In genomic region chr7:35691827-35692307, GRCh38 we compare ENCODE assay signal across 1 cellular context.
TF ChIP-seq lines count a peak whose summit lies in the region.

No MANE protein-coding gene starts in this region.

TF ChIP-seq in K562, 482 proteins besides CTCF, POLR2A, EP300 and RAD21 (continued from another document and continues in another):
- no peak for TF ChIP-seq ATF1 (CRISPR knock-in tag; IDR thresholded peaks at IDR 0.05)
- peak; percentile 11; the same call in 1 of the 2 replicates for TF ChIP-seq ATF1 (tag; IDR thresholded peaks at IDR 0.05)
- TF ChIP-seq CBFA2T3 (IDR thresholded peaks at IDR 0.05), result peak; percentile 81
- no peak for TF ChIP-seq RB1 (IDR thresholded peaks at IDR 0.05; ENCODE audit: low read depth)
- no peak for TF ChIP-seq DNMT1 (IDR thresholded peaks at IDR 0.05)
- peak; percentile 68 for TF ChIP-seq TEAD4 (IDR thresholded peaks at IDR 0.05; ENCODE audit: low read length)
- TF ChIP-seq TEAD4 (CRISPR knock-in tag; IDR thresholded peaks at IDR 0.05; ENCODE audit: borderline replicate concordance), result no peak
- no peak for TF ChIP-seq ZNF165 (CRISPR knock-in tag; IDR thresholded peaks at IDR 0.05; ENCODE audit: borderline replicate concordance)
- peak in 1 of 2 experiments; percentile 48; a peak in 1 of 4 replicates for TF ChIP-seq ZMIZ1 (IDR thresholded peaks at IDR 0.05; ENCODE audit: low read depth in 2 of 2, low read length in 2 of 2)
- no peak for TF ChIP-seq GTF2B (IDR thresholded peaks at IDR 0.05; ENCODE audit: extremely low read depth, insufficient read length)
- TF ChIP-seq POLR2AphosphoS5 (IDR thresholded peaks at IDR 0.05; ENCODE audit: control insufficient read depth, insufficient read depth, low read depth, low read length), result peak; percentile 65; the same call in 1 of the 2 replicates
- peak; percentile 38; the same call in 1 of the 2 replicates for TF ChIP-seq JUN (IDR thresholded peaks at IDR 0.05; ENCODE audit: borderline replicate concordance, low read depth, low read length)
- TF ChIP-seq JUN (CRISPR knock-in tag; IDR thresholded peaks at IDR 0.05; ENCODE audit: borderline replicate concordance), result no peak
- peak; percentile 29; the same call in 1 of the 2 replicates for TF ChIP-seq PKNOX1 (IDR thresholded peaks at IDR 0.05)
- TF ChIP-seq TBL1XR1 (IDR thresholded peaks at IDR 0.05; ENCODE audit: low read length in 2 of 2), result peak in 1 of 2 experiments; percentile 43; a peak in 1 of 4 replicates
- peak; percentile 87 for TF ChIP-seq ZNF280A (IDR thresholded peaks at IDR 0.05; ENCODE audit: low read depth, partially characterized antibody)
- TF ChIP-seq ZNF780A (CRISPR knock-in tag; IDR thresholded peaks at IDR 0.05), result peak; percentile 90; the same call in 1 of the 2 replicates
- peak; percentile 73 for TF ChIP-seq ARID1B (IDR thresholded peaks at IDR 0.05)
- peak; percentile 31 for TF ChIP-seq SOX6 (IDR thresholded peaks at IDR 0.05)
- no peak for TF ChIP-seq POLR2G (IDR thresholded peaks at IDR 0.05; ENCODE audit: low read depth, low read length)
- TF ChIP-seq DPF2 (IDR thresholded peaks at IDR 0.05), result 0 out of 2 replicates have a peak, but pooled peaks have one; percentile 55
- peak; percentile 47; the same call in 1 of the 2 replicates for TF ChIP-seq CREM (IDR thresholded peaks at IDR 0.05; ENCODE audit: low read depth)
- TF ChIP-seq ZNF449 (CRISPR knock-in tag; IDR thresholded peaks at IDR 0.05), result no peak
- TF ChIP-seq IRF2 (CRISPR knock-in tag; IDR thresholded peaks at IDR 0.05), result no peak
- TF ChIP-seq NFE2 (IDR thresholded peaks at IDR 0.05; ENCODE audit: low read depth), result 0 out of 2 replicates have a peak, but pooled peaks have one; percentile 8
- TF ChIP-seq PRDM10 (IDR thresholded peaks at IDR 0.05; ENCODE audit: partially characterized antibody), result peak; percentile 3
- 0 out of 4 replicates have a peak, but pooled peaks of 1 of the 2 experiments have one; percentile 23 for TF ChIP-seq TEAD1 (CRISPR knock-in tag; IDR thresholded peaks at IDR 0.05)
- no peak for TF ChIP-seq ZNF124 (CRISPR knock-in tag; IDR thresholded peaks at IDR 0.05)
- peak; percentile 36 for TF ChIP-seq TAF1 (IDR thresholded peaks at IDR 0.05; ENCODE audit: control insufficient read depth, extremely low read depth, insufficient read depth, low read length, severe bottlenecking)
- TF ChIP-seq NFIC (IDR thresholded peaks at IDR 0.05), result peak; percentile 56
- peak; percentile 43 for TF ChIP-seq MEIS2 (IDR thresholded peaks at IDR 0.05; ENCODE audit: partially characterized antibody)
- TF ChIP-seq BCLAF1 (IDR thresholded peaks at IDR 0.05; ENCODE audit: borderline replicate concordance in 1 of 2, control insufficient read depth in 1 of 2, low read depth in 2 of 2, low read length in 1 of 2), result peak in 1 of 2 experiments; percentile 59; a peak in 1 of 4 replicates
- 0 out of 2 replicates have a peak, but pooled peaks have one; percentile 33 for TF ChIP-seq NCOR1 (IDR thresholded peaks at IDR 0.05)
- TF ChIP-seq NONO (IDR thresholded peaks at IDR 0.05; ENCODE audit: low read depth in 2 of 2, low read length in 1 of 2), result no peak
